ENCODE assay signal across 1 cellular context in genomic region chr7:76044375-76044774, GRCh38.
TF ChIP-seq lines count a peak whose summit lies in the region.

No MANE protein-coding gene starts in this region.

TF ChIP-seq in K562, 482 proteins besides CTCF, POLR2A, EP300 and RAD21:
- no peak for TF ChIP-seq TOE1 (IDR thresholded peaks at IDR 0.05; ENCODE audit: borderline replicate concordance)
- no peak for TF ChIP-seq TOE1 (CRISPR knock-in tag; IDR thresholded peaks at IDR 0.05; ENCODE audit: borderline replicate concordance, low read depth)
- TF ChIP-seq SPI1 (IDR thresholded peaks at IDR 0.05; ENCODE audit: borderline replicate concordance, low read depth, low read length), result 0 out of 2 replicates have a peak, but pooled peaks have one; percentile 15
- no peak for TF ChIP-seq FOXA3 (CRISPR knock-in tag; conservative IDR thresholded peaks at IDR 0.05 in 1 of 2, IDR thresholded peaks at IDR 0.05 in 1 of 2)
- TF ChIP-seq PRDM10 (IDR thresholded peaks at IDR 0.05; ENCODE audit: partially characterized antibody), result peak; percentile 93
- no peak for TF ChIP-seq CTBP1 (IDR thresholded peaks at IDR 0.05; ENCODE audit: borderline replicate concordance)
- TF ChIP-seq NR2F6 (CRISPR knock-in tag; IDR thresholded peaks at IDR 0.05), result no peak
- TF ChIP-seq GATA2 (CRISPR knock-in tag; IDR thresholded peaks at IDR 0.05), result no peak
